23 cellular contexts compared by ENCODE assay signal in the genomic region with DNA sequence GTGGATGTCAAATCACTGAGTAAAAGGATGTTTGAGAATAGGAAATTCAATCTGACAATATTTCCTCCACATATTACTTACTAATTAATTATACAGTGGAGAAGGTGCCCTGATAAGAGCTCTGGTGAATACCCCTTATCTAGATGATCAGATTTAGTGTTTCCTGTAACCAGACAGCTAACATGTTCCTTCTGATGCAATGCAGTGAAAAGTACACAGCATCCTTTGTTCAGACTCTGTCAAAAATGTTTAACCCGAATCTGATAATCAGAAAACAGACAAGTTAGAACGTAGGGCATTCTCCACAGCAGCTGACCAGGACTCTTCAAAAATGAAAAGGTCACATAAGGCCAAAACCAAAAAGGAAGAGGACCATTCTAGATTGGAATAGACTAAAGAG. TPM values are rescaled to one million over a fixed set of nuclear protein-coding genes. Genes with fewer than 3 reads are reported as not detected.
A peak's percentile ranks its signal among the peaks of the same experiment; 100 is the strongest.
DNase-seq lines count a peak whose midpoint lies in the region; ATAC-seq and TF ChIP-seq lines count a peak whose summit lies in the region.
"Had no signal": no experiment of that assay in that cellular context is flagged by ENCODE, and none has a peak within 500 bp of the region (broad histone marks: within the 10 kb centered on the region; RNA-seq: fewer than 3 reads in every experiment).

No MANE protein-coding gene starts in this region.

- peak in 1 of 2 experiments; percentile 73; a peak in 2 of 4 replicates for TF ChIP-seq EP300 in SK-N-SH (IDR thresholded peaks at IDR 0.05; ENCODE audit: borderline replicate concordance in 1 of 2, low read depth in 1 of 2, low read length in 1 of 2)

- H3K27ac ChIP-seq in SK-N-SH (ENCODE audit: low read depth in 2 of 2, low read length in 1 of 2) (peak overlapping the region in 1 of 2 experiments; percentile 43; a peak in 2 of 4 replicates), adrenal gland (no peak overlapping the region)
- H3K27ac ChIP-seq: heart left ventricle, left lung, neutrophil, thoracic aorta had no signal

- no peak for TF ChIP-seq POLR2A in adrenal gland (IDR thresholded peaks at IDR 0.05)

- H3K36me3 Mint-ChIP-seq in activated T-cell treated with anti-CD3 and anti-CD28 coated beads, Interleukin-2, amount 50 U/mL, for 72 hours (ENCODE audit: insufficient read depth in 2 of 2), result peaks cover 18 to 22% of the 10 kb centered on the region in 2 donors
- H3K36me3 Mint-ChIP-seq in activated T-cell treated with anti-CD3 and anti-CD28 coated beads, Interleukin-2, amount 50 U/mL, for 4 hours (ENCODE audit: insufficient read depth), result peaks cover 45% of the 10 kb centered on the region

- intact Hi-C loops in adrenal gland (cut with DNase I), result no loop called here

- POLR2A ChIA-PET in SK-N-SH (lab: Yijun Ruan, JAX), result no interaction called here

- H3K27me3 Mint-ChIP-seq in activated T-cell treated with anti-CD3 and anti-CD28 coated beads, Interleukin-2, amount 50 U/mL, for 72 hours (ENCODE audit: low read depth), result no peaks in the 10 kb centered on the region
- no peaks in the 10 kb centered on the region for H3K27me3 Mint-ChIP-seq in activated T-cell treated with anti-CD3 and anti-CD28 coated beads, Interleukin-2, amount 50 U/mL, for 4 hours (ENCODE audit: low read depth)
- H3K27me3 Mint-ChIP-seq: activated B cell treated with CpG ODN at 0.5 μM for 24 hours; effector memory CD8-positive, alpha-beta T cell had no signal

- H3K4me1 Mint-ChIP-seq in activated T-cell treated with anti-CD3 and anti-CD28 coated beads, Interleukin-2, amount 50 U/mL, for 72 hours (ENCODE audit: low read depth), result peaks cover 10% of the 10 kb centered on the region
- peaks cover 5% of the 10 kb centered on the region for H3K4me1 Mint-ChIP-seq in activated T-cell treated with anti-CD3 and anti-CD28 coated beads, Interleukin-2, amount 50 U/mL, for 4 hours (ENCODE audit: low read depth)
- H3K4me1 Mint-ChIP-seq: activated B cell treated with CpG ODN at 0.5 μM for 24 hours had no signal

- H3K27ac Mint-ChIP-seq in activated T-cell treated with anti-CD3 and anti-CD28 coated beads, Interleukin-2, amount 50 U/mL, for 72 hours, result peak overlapping the region; percentile 98
- H3K27ac Mint-ChIP-seq: activated B cell treated with CpG ODN at 0.5 μM for 24 hours, HFFc6 had no signal

- no peak for TF ChIP-seq RAD21 in SK-N-SH (IDR thresholded peaks at IDR 0.05; ENCODE audit: low read length)

- no peak overlapping the region for H2AFZ ChIP-seq in SK-N-SH (ENCODE audit: low read depth)

- CTCF ChIA-PET in SK-N-SH (lab: Yijun Ruan, JAX), result interaction anchor here (1.1 kb wide), 1 partner anchor 42 kb away, joined by 6 read pairs; no protein-coding TSS in a partner anchor

- H3K9ac ChIP-seq in SK-N-SH, result no peak overlapping the region

- peak; percentile 58 to 73 for ATAC-seq in activated T-cell treated with anti-CD3 and anti-CD28 coated beads, Interleukin-2, amount 50 U/mL, for 72 hours (replicated peaks in 1 of 2)
- ATAC-seq in activated T-cell treated with anti-CD3 and anti-CD28 coated beads, Interleukin-2, amount 50 U/mL, for 4 hours, result no peak
- ATAC-seq: effector memory CD8-positive, alpha-beta T cell; heart left ventricle; left lung; mucosa of descending colon had no signal

- H3K4me3 Mint-ChIP-seq in activated T-cell treated with anti-CD3 and anti-CD28 coated beads, Interleukin-2, amount 50 U/mL, for 72 hours, result peak overlapping the region in 1 of 2 donors; percentile 67
- no peak overlapping the region for H3K4me3 Mint-ChIP-seq in activated T-cell treated with anti-CD3 and anti-CD28 coated beads, Interleukin-2, amount 50 U/mL, for 4 hours
- H3K4me3 Mint-ChIP-seq: activated B cell treated with CpG ODN at 0.5 μM for 24 hours; effector memory CD8-positive, alpha-beta T cell; HFFc6 had no signal

- DNase-seq in activated T-cell treated with anti-CD3 and anti-CD28 coated beads, Interleukin-2, amount 50 U/mL, for 72 hours, result no peak
- no peak for DNase-seq in activated T-cell treated with anti-CD3 and anti-CD28 coated beads, Interleukin-2, amount 50 U/mL, for 4 hours
- DNase-seq in SK-N-SH, result no peak
- DNase-seq in dedifferentiated amniotic fluid mesenchymal stem cell (ENCODE audit: extremely low spot score), result peak; percentile 75
- DNase-seq in retina, result peak; percentile 40
- no peak for DNase-seq in adrenal gland
- no peak for DNase-seq in NCI-H128 (lab: John Stamatoyannopoulos, UW; ENCODE audit: unreplicated experiment)
- no peak for DNase-seq in COR-L47 (lab: John Stamatoyannopoulos, UW)
- DNase-seq: ACHN; activated B cell treated with CpG ODN at 0.5 μM for 24 hours; amniotic stem cell; DMS79 treated with DMSO at 0.1 percent for 48 hours; effector memory CD8-positive, alpha-beta T cell; heart left ventricle; HFFc6; left lung; mucosa of descending colon; NCI-H1092; NCI-H2081 treated with DMSO at 0.1 percent for 48 hours; NCI-H748 treated with DMSO at 0.1 percent for 48 hours; SHP77 treated with DMSO at 0.1 percent for 48 hours had no signal

- 0 out of 2 replicates have a peak overlapping the region, but pooled peaks have one; percentile 13 for H3K4me2 ChIP-seq in SK-N-SH

- H3K4me3 ChIP-seq in SK-N-SH (ENCODE audit: low read depth in 2 of 2, low read length in 1 of 2) (no peak overlapping the region), adrenal gland (no peak overlapping the region)
- H3K4me3 ChIP-seq: heart left ventricle, left lung, mucosa of descending colon, thoracic aorta had no signal

- H3K36me3 ChIP-seq in SK-N-SH (replicated peaks in 1 of 2; ENCODE audit: control insufficient read depth in 1 of 2, insufficient read depth in 2 of 2, low read length in 1 of 2) (peaks cover 46 to 52% of the 10 kb centered on the region in 2 experiments), adrenal gland (replicated peaks in 1 of 2) (peaks cover 0 to 14% of the 10 kb centered on the region in 2 donors)

- WGBS in SK-N-SH (ENCODE audit: low lambda C conversion rate), result 17% methylated on average over 2 of the region's 2 CpGs
- WGBS in adrenal gland, 4 donors, result 48 to 77% (median 59%) methylated on average over 2 of the region's 2 CpGs

- H3K27me3 ChIP-seq in SK-N-SH (ENCODE audit: insufficient read depth), result no peaks in the 10 kb centered on the region
- no peaks in the 10 kb centered on the region for H3K27me3 ChIP-seq in adrenal gland
- H3K27me3 ChIP-seq: heart left ventricle, left lung, neutrophil had no signal

- TF ChIP-seq CTCF in SK-N-SH (IDR thresholded peaks at IDR 0.05) (no peak), adrenal gland (IDR thresholded peaks at IDR 0.05) (no peak)

- no peaks in the 10 kb centered on the region for H3K9me3 Mint-ChIP-seq in activated T-cell treated with anti-CD3 and anti-CD28 coated beads, Interleukin-2, amount 50 U/mL, for 72 hours
- H3K9me3 Mint-ChIP-seq in activated T-cell treated with anti-CD3 and anti-CD28 coated beads, Interleukin-2, amount 50 U/mL, for 4 hours, result peaks cover 3% of the 10 kb centered on the region
- H3K9me3 Mint-ChIP-seq: activated B cell treated with CpG ODN at 0.5 μM for 24 hours; effector memory CD8-positive, alpha-beta T cell; HFFc6 had no signal

- peaks cover 4% of the 10 kb centered on the region; the same call in 1 of the 2 replicates for H3K79me2 ChIP-seq in SK-N-SH (ENCODE audit: insufficient read depth)

- no peaks in the 10 kb centered on the region for H3K9me2 ChIP-seq in SK-N-SH

- no peaks in the 10 kb centered on the region for H4K20me1 ChIP-seq in SK-N-SH (ENCODE audit: insufficient read depth)

- H3K4me1 ChIP-seq in SK-N-SH (ENCODE audit: control insufficient read depth in 1 of 2, insufficient read depth in 2 of 2, low read depth in 1 of 2, low read length in 1 of 2) (peaks cover 7 to 12% of the 10 kb centered on the region in 2 experiments; a peak in 3 of 4 replicates), adrenal gland (replicated peaks in 1 of 2) (peaks cover 0 to 4% of the 10 kb centered on the region in 2 donors)
- H3K4me1 ChIP-seq: left lung had no signal

- no peaks in the 10 kb centered on the region for H3F3A ChIP-seq in SK-N-SH (replicated peaks; ENCODE audit: insufficient read depth)

- no peaks in the 10 kb centered on the region for H3K9me3 ChIP-seq in SK-N-SH
- no peaks in the 10 kb centered on the region for H3K9me3 ChIP-seq in adrenal gland (replicated peaks in 1 of 3)
- H3K9me3 ChIP-seq: heart left ventricle, left lung, mucosa of descending colon, neutrophil, thoracic aorta had no signal

TF ChIP-seq in SK-N-SH, 30 proteins besides CTCF, POLR2A, EP300 and RAD21 (continues in another document):
- peak; percentile 89 for TF ChIP-seq GATA2 (CRISPR knock-in tag; IDR thresholded peaks at IDR 0.05)
- TF ChIP-seq RXRA (IDR thresholded peaks at IDR 0.05; ENCODE audit: borderline replicate concordance, low read depth), result no peak
- TF ChIP-seq MEF2A (IDR thresholded peaks at IDR 0.05; ENCODE audit: borderline replicate concordance, low read depth), result no peak
- TF ChIP-seq TEAD4 (IDR thresholded peaks at IDR 0.05; ENCODE audit: borderline replicate concordance, insufficient read depth), result 0 out of 2 replicates have a peak, but pooled peaks have one; percentile 20
- TF ChIP-seq, protein P1, sequence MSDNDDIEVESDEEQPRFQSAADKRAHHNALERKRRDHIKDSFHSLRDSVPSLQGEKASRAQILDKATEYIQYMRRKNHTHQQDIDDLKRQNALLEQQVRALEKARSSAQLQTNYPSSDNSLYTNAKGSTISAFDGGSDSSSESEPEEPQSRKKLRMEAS (IDR thresholded peaks at IDR 0.05; ENCODE audit: low read depth), result no peak
- TF ChIP-seq SMC3 (IDR thresholded peaks at IDR 0.05; ENCODE audit: low read depth, low read length), result no peak
- TF ChIP-seq ELF1 (IDR thresholded peaks at IDR 0.05), result no peak
- peak; percentile 21; the same call in 1 of the 2 replicates for TF ChIP-seq MXI1 (IDR thresholded peaks at IDR 0.05; ENCODE audit: low read depth, low read length)
- no peak for TF ChIP-seq EZH2phosphoT487 (IDR thresholded peaks at IDR 0.05; ENCODE audit: borderline replicate concordance, low read depth)
- TF ChIP-seq, protein P2, sequence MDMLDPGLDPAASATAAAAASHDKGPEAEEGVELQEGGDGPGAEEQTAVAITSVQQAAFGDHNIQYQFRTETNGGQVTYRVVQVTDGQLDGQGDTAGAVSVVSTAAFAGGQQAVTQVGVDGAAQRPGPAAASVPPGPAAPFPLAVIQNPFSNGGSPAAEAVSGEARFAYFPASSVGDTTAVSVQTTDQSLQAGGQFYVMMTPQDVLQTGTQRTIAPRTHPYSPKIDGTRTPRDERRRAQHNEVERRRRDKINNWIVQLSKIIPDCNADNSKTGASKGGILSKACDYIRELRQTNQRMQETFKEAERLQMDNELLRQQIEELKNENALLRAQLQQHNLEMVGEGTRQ (IDR thresholded peaks at IDR 0.05; ENCODE audit: borderline replicate concordance, low read depth, low read length), result no peak
- peak; percentile 66 for TF ChIP-seq CHD2 (IDR thresholded peaks at IDR 0.05; ENCODE audit: low read length, partially characterized antibody)

RNA-seq across cellular contexts. Expression of a gene that starts 46.2 kb away (rescaled TPM):
- 10 to 100 TPM; 71.1 to 77.9 TPM for total RNA-seq in activated T-cell treated with anti-CD3 and anti-CD28 coated beads, Interleukin-2, amount 50 U/mL, for 72 hours
- 10 to 100 TPM; 23.6 to 32.3 (median 24.7) TPM for total RNA-seq in activated T-cell treated with anti-CD3 and anti-CD28 coated beads, Interleukin-2, amount 50 U/mL, for 4 hours
- polyA plus RNA-seq in SK-N-SH (2012; rRNA removed) (35.1 and 54.2 TPM in 2 replicates), adrenal gland (10 to 100 TPM; 32.7 to 44.4 (median 34.7) TPM)
- 33.7 and 35.2 TPM in 2 replicates for polyA plus RNA-seq in SK-N-SH (2012; cell fraction: cytosol; rRNA removed)
- 81.5 and 122 TPM in 2 replicates for polyA plus RNA-seq in SK-N-SH (2012; cell fraction: nucleus; rRNA removed)
- total RNA-seq in adrenal gland, result 10 to 100 TPM; 32.6 to 73.7 (median 47.2) TPM

Comparison
In these comparisons a context has a peak if more than half of its experiments do, and no peak if none do; other contexts are left out.
1. ATAC-seq: peak in activated T-cell treated with anti-CD3 and anti-CD28 coated beads, Interleukin-2, amount 50 U/mL, for 72 hours (2 of 2); none in activated T-cell treated with anti-CD3 and anti-CD28 coated beads, Interleukin-2, amount 50 U/mL, for 4 hours (0 of 2).
2. DNase-seq: peak in dedifferentiated amniotic fluid mesenchymal stem cell (single experiment) and retina (single experiment); none in activated T-cell treated with anti-CD3 and anti-CD28 coated beads, Interleukin-2, amount 50 U/mL, for 72 hours (0 of 2), activated T-cell treated with anti-CD3 and anti-CD28 coated beads, Interleukin-2, amount 50 U/mL, for 4 hours (single experiment), SK-N-SH (single experiment), adrenal gland (0 of 7), NCI-H128 (single experiment) and COR-L47 (single experiment).